19 cellular contexts compared by ENCODE assay signal in genomic region chr3:112010631-112011030, GRCh38. TPM values are rescaled to one million over a fixed set of nuclear protein-coding genes. Genes with fewer than 3 reads are reported as not detected.
DNase-seq lines count a peak whose midpoint lies in the region; TF ChIP-seq lines count a peak whose summit lies in the region.
"Had no signal": no experiment of that assay in that cellular context is flagged by ENCODE, and none has a peak within 500 bp of the region (broad histone marks: within the 10 kb centered on the region; RNA-seq: fewer than 3 reads in every experiment).

No MANE protein-coding gene starts in this region.

- no peak overlapping the region for H3K4me3 ChIP-seq in BLaER1 treated with 17β-estradiol and CSF1 and Interleukin-3, amounts not matched to agents 10 nM and 100 nM
- no peak overlapping the region for H3K4me3 ChIP-seq in breast epithelium
- H3K4me3 ChIP-seq: body of pancreas, GM23338, heart left ventricle had no signal

- no peaks in the 10 kb centered on the region for H3K36me3 Mint-ChIP-seq in activated CD4-positive, alpha-beta memory T cell treated with anti-CD3 and anti-CD28 coated beads for 36 hours
- H3K36me3 Mint-ChIP-seq: CD8-positive, alpha-beta T cell had no signal

- peak overlapping the region in 8 of 11 experiments; percentile 4 to 71 (median 58); a peak in 15 of 22 replicates for H3K4me2 ChIP-seq in BLaER1 treated with 17β-estradiol and CSF1 and Interleukin-3, amounts not matched to agents 10 nM and 100 nM
- H3K4me2 ChIP-seq: GM23338 had no signal

- H3K9me3 ChIP-seq in BLaER1 treated with 17β-estradiol and CSF1 and Interleukin-3, amounts not matched to agents 10 nM and 100 nM (replicated peaks in 1 of 11), result peaks cover 0 to 3% (median 0%) of the 10 kb centered on the region in 11 experiments; a peak in 4 of 22 replicates
- H3K9me3 ChIP-seq in breast epithelium, result no peaks in the 10 kb centered on the region
- H3K9me3 ChIP-seq: body of pancreas, heart left ventricle had no signal

- no peaks in the 10 kb centered on the region for H3K9me3 Mint-ChIP-seq in activated CD4-positive, alpha-beta memory T cell treated with anti-CD3 and anti-CD28 coated beads for 36 hours
- H3K9me3 Mint-ChIP-seq: activated naive CD4-positive, alpha-beta T cell treated with anti-CD3 and anti-CD28 coated beads for 36 hours; CD8-positive, alpha-beta T cell; GM23338; T-helper 2 cell treated with Interferon-gamma antibody and Interleukin-4, amounts not matched to agents 5 μg/mL and 100 μg/mL, for 36 hours had no signal

- no peaks in the 10 kb centered on the region for H3K27me3 ChIP-seq in BLaER1 treated with 17β-estradiol and CSF1 and Interleukin-3, amounts not matched to agents 10 nM and 100 nM
- no peaks in the 10 kb centered on the region for H3K27me3 ChIP-seq in breast epithelium
- H3K27me3 ChIP-seq: body of pancreas, heart left ventricle had no signal

- peaks cover 0 to 35% (median 32%) of the 10 kb centered on the region in 10 experiments; a peak in 16 of 20 replicates for H3K4me1 ChIP-seq in BLaER1 treated with 17β-estradiol and CSF1 and Interleukin-3, amounts not matched to agents 10 nM and 100 nM
- H3K4me1 ChIP-seq in breast epithelium, result no peaks in the 10 kb centered on the region

- no peak for TF ChIP-seq CTCF in breast epithelium (IDR thresholded peaks at IDR 0.05)

- peak overlapping the region in 1 of 11 experiments; percentile 11; a peak in 1 of 22 replicates for H3K9ac ChIP-seq in BLaER1 treated with 17β-estradiol and CSF1 and Interleukin-3, amounts not matched to agents 10 nM and 100 nM

- no peaks in the 10 kb centered on the region for H4K20me1 ChIP-seq in BLaER1 treated with 17β-estradiol and CSF1 and Interleukin-3, amounts not matched to agents 10 nM and 100 nM

- H3K36me3 ChIP-seq in BLaER1 treated with 17β-estradiol and CSF1 and Interleukin-3, amounts not matched to agents 10 nM and 100 nM, result no peaks in the 10 kb centered on the region
- H3K36me3 ChIP-seq in breast epithelium, result no peaks in the 10 kb centered on the region
- H3K36me3 ChIP-seq: heart left ventricle had no signal

- POLR2A ChIA-PET in activated CD4-positive, alpha-beta memory T cell treated with anti-CD3 and anti-CD28 coated beads for 36 hours (lab: Charles Lee), result no interaction called here

- DNase-seq in NCI-H1105 treated with DMSO at 0.1 percent for 48 hours (lab: John Stamatoyannopoulos, UW) (peak; percentile 51), NCI-H526 treated with DMSO at 0.1 percent for 48 hours (lab: John Stamatoyannopoulos, UW) (peak; percentile 37), fibroblast of the conjunctiva (ENCODE audit: low read depth) (peak; percentile 4), breast epithelium (ENCODE audit: low spot score in 2 of 2) (no peak), cardiac septum (ENCODE audit: low spot score) (no peak)
- no peak for DNase-seq in activated CD4-positive, alpha-beta memory T cell treated with anti-CD3 and anti-CD28 coated beads for 36 hours
- no peak for DNase-seq in activated T-cell treated with anti-CD3 and anti-CD28 coated beads, Interleukin-2, amount 50 U/mL, for 48 hours
- DNase-seq: activated CD8-positive, alpha-beta memory T cell treated with anti-CD3 and anti-CD28 coated beads, Interleukin-2, amount 50 U/mL, for 48 hours; activated naive CD4-positive, alpha-beta T cell treated with anti-CD3 and anti-CD28 coated beads for 36 hours; body of pancreas; CD8-positive, alpha-beta T cell; erythroblast; heart left ventricle; mesendoderm; retina had no signal

- no peaks in the 10 kb centered on the region for H3K27me3 Mint-ChIP-seq in activated CD4-positive, alpha-beta memory T cell treated with anti-CD3 and anti-CD28 coated beads for 36 hours

- CTCF ChIA-PET in activated CD4-positive, alpha-beta memory T cell treated with anti-CD3 and anti-CD28 coated beads for 36 hours (lab: Charles Lee), result interaction anchor here (1.9 to 7.3 kb wide), 3 partner anchors 9 to 34 kb away, joined by 16 to 90 read pairs (median 50); partner anchors contain the start of gene TAGLN3

- H3K27ac ChIP-seq in BLaER1 treated with 17β-estradiol and CSF1 and Interleukin-3, amounts not matched to agents 10 nM and 100 nM, result no peak overlapping the region
- no peak overlapping the region for H3K27ac ChIP-seq in breast epithelium
- H3K27ac ChIP-seq: body of pancreas, heart left ventricle had no signal

- H3K4me3 Mint-ChIP-seq in activated CD4-positive, alpha-beta memory T cell treated with anti-CD3 and anti-CD28 coated beads for 36 hours, result no peak overlapping the region
- H3K4me3 Mint-ChIP-seq: activated naive CD4-positive, alpha-beta T cell treated with anti-CD3 and anti-CD28 coated beads for 36 hours; CD8-positive, alpha-beta T cell; GM23338; T-helper 2 cell treated with Interferon-gamma antibody and Interleukin-4, amounts not matched to agents 5 μg/mL and 100 μg/mL, for 36 hours had no signal

- no peak overlapping the region for H3K27ac Mint-ChIP-seq in activated CD4-positive, alpha-beta memory T cell treated with anti-CD3 and anti-CD28 coated beads for 36 hours
- H3K27ac Mint-ChIP-seq: activated naive CD4-positive, alpha-beta T cell treated with anti-CD3 and anti-CD28 coated beads for 36 hours; CD8-positive, alpha-beta T cell; GM23338; T-helper 2 cell treated with Interferon-gamma antibody and Interleukin-4, amounts not matched to agents 5 μg/mL and 100 μg/mL, for 36 hours had no signal

- peaks cover 15% of the 10 kb centered on the region for H3K4me1 Mint-ChIP-seq in activated CD4-positive, alpha-beta memory T cell treated with anti-CD3 and anti-CD28 coated beads for 36 hours (ENCODE audit: low read depth)

- TF ChIP-seq POLR2A in breast epithelium (IDR thresholded peaks at IDR 0.05), result no peak

- intact Hi-C loops in activated CD4-positive, alpha-beta memory T cell treated with anti-CD3 and anti-CD28 coated beads for 36 hours (cut with micrococcal nuclease), result no loop called here
- intact Hi-C loops in breast epithelium (cut with DNase I; ENCODE audit: low total_unique reads), result no loop called here
- intact Hi-C loops in cardiac septum (cut with DNase I), result no loop called here

RNA-seq across cellular contexts. Expression of gene TAGLN3, which starts 11.9 kb away (rescaled TPM):
- total RNA-seq in activated CD4-positive, alpha-beta memory T cell treated with anti-CD3 and anti-CD28 coated beads for 36 hours, result under 1 TPM; 0.78 to 0.85 TPM
- not detected for total RNA-seq in breast epithelium
- 0.46 TPM for total RNA-seq in cardiac septum
- total RNA-seq: CD8-positive, alpha-beta T cell; dermis microvascular lymphatic vessel endothelial cell had no signal

RNA-seq across cellular contexts. Expression of gene TMPRSS7, which starts 23.9 kb away (rescaled TPM):
- not detected for total RNA-seq in activated CD4-positive, alpha-beta memory T cell treated with anti-CD3 and anti-CD28 coated beads for 36 hours
- total RNA-seq in breast epithelium (under 1 TPM in 1 of 3 donors, not detected in 2; 0.15 TPM), cardiac septum (not detected)
- total RNA-seq: activated naive CD4-positive, alpha-beta T cell treated with anti-CD3 and anti-CD28 coated beads for 36 hours; body of pancreas; CD8-positive, alpha-beta T cell; dermis microvascular lymphatic vessel endothelial cell; GM23338; heart left ventricle had no signal

RNA-seq across cellular contexts. Expression of gene ABHD10, which starts 31.8 kb away (rescaled TPM):
- 10 to 100 TPM; 79.8 to 84.2 TPM for total RNA-seq in activated CD4-positive, alpha-beta memory T cell treated with anti-CD3 and anti-CD28 coated beads for 36 hours
- total RNA-seq in breast epithelium (10 to 100 TPM; 17.3 to 28.5 (median 22.6) TPM), cardiac septum (34.6 TPM)

Comparison
In these comparisons a context has a peak if more than half of its experiments do, and no peak if none do; other contexts are left out.
1. DNase-seq: peak in NCI-H1105 treated with DMSO at 0.1 percent for 48 hours (single experiment), NCI-H526 treated with DMSO at 0.1 percent for 48 hours (single experiment) and fibroblast of the conjunctiva (single experiment); none in activated CD4-positive, alpha-beta memory T cell treated with anti-CD3 and anti-CD28 coated beads for 36 hours (single experiment), breast epithelium (0 of 2), activated T-cell treated with anti-CD3 and anti-CD28 coated beads, Interleukin-2, amount 50 U/mL, for 48 hours (0 of 2) and cardiac septum (single experiment).